Comparison of ENCODE assay signal across 9 cellular contexts in the genomic region with DNA sequence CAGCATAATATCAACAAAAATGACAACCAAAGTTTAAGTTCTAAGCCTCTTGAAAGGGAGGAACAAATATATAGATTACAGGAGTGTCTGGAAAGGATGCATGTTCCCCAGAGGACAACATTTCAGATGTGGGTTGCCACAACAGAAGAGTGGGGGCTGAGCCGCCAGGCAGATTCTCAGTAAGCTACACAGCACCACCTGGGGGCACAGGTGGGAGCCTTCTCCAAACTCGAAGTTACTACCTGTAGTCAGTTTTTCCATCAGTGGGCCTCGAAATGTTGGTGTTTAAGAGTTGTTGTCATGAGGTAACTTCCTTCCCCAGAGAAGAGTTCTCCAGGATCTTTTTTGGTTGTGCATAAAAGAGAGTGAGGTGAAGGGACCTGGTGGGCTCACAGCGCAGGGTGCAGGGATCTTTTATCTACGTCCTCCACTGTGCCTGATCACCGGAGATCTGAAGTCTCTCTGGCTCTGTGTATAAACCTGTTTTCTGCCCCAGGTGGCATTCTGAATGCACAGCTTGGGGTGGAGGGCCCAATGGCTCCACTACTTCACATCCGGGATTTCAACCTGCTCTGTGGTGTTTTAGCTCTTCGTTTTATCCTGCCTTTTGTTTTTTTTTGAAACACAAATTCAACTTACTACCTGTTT. TPM values are rescaled to one million over a fixed set of nuclear protein-coding genes. Genes with fewer than 3 reads are reported as not detected.
DNase-seq lines count a peak whose midpoint lies in the region; ATAC-seq, FAIRE-seq and TF ChIP-seq lines count a peak whose summit lies in the region.
"Had no signal": no experiment of that assay in that cellular context is flagged by ENCODE, and none has a peak within 500 bp of the region (broad histone marks: within the 10 kb centered on the region; RNA-seq: fewer than 3 reads in every experiment).

No MANE protein-coding gene starts in this region.

- H3K4me3 ChIP-seq in PC-9 (no peak overlapping the region), vagina (no peak overlapping the region)

- H3K27me3 ChIP-seq in PC-9 (ENCODE audit: insufficient read depth, low read depth) (no peaks in the 10 kb centered on the region), vagina (no peaks in the 10 kb centered on the region)

- H3K4me2 ChIP-seq in PC-9: no peak overlapping the region

- H3K9me2 ChIP-seq in PC-9 (ENCODE audit: insufficient read depth): no peaks in the 10 kb centered on the region; the same call in 1 of the 2 replicates

- no TSS peak for BruUV-seq in PC-9 (replicated peaks; lab: Mats Ljungman, UMichigan)

- FAIRE-seq in RCC 7860 (lab: Jason Lieb, UNC): no peak

- peak; percentile 26 for TF ChIP-seq CTCF in GM10248 (IDR thresholded peaks at IDR 0.05; ENCODE audit: control extremely low read depth, extremely low read depth, low read depth, missing control alignments)
- peak; percentile 27; the same call in 1 of the 2 replicates for TF ChIP-seq CTCF in PC-9 (conservative IDR thresholded peaks at IDR 0.05)
- TF ChIP-seq CTCF in vagina (IDR thresholded peaks at IDR 0.05): no peak

- POLR2A ChIA-PET in GM10248 (lab: Yijun Ruan, JAX): no interaction called here
- POLR2A ChIA-PET in PC-9 (lab: Charles Lee; ENCODE audit: unreplicated experiment): no interaction called here

- peaks cover 13% of the 10 kb centered on the region; the same call in 1 of the 2 replicates for H3K79me2 ChIP-seq in PC-9 (ENCODE audit: low read depth)

- DNase-seq in GM10248 (ENCODE audit: extremely low spot score): peak; percentile 26
- no peak for DNase-seq in PC-9
- DNase-seq in effector CD4-positive, alpha-beta T cell: peak; percentile 16
- DNase-seq in vagina (ENCODE audit: extremely low spot score in 2 of 2): no peak
- DNase-seq in left colon: no peak
- DNase-seq in DMS153 treated with DMSO at 0.1 percent for 48 hours (lab: John Stamatoyannopoulos, UW; ENCODE audit: unreplicated experiment): no peak
- no peak for DNase-seq in RCC 7860 (ENCODE audit: low spot score)

- peaks cover 7% of the 10 kb centered on the region; the same call in 1 of the 2 replicates for H3F3A ChIP-seq in PC-9 (ENCODE audit: insufficient read depth, low read depth)

- H4K20me1 ChIP-seq in PC-9 (ENCODE audit: insufficient read depth): no peaks in the 10 kb centered on the region

- H3K9me3 ChIP-seq in PC-9 (ENCODE audit: insufficient read depth, low read depth): no peaks in the 10 kb centered on the region
- no peaks in the 10 kb centered on the region for H3K9me3 ChIP-seq in vagina

- intact Hi-C loops in PC-9 (cut with micrococcal nuclease; ENCODE audit: unreplicated experiment) (no loop called here), vagina (cut with DNase I) (no loop called here), left colon (cut with DNase I, micrococcal nuclease) (no loop called here)

- H2AFZ ChIP-seq in PC-9: no peak overlapping the region

- H3K27ac ChIP-seq in PC-9 (no peak overlapping the region), vagina (no peak overlapping the region)
- H3K27ac ChIP-seq: HL-60 had no signal

- no peak for TF ChIP-seq POLR2A in vagina (IDR thresholded peaks at IDR 0.05)

- no peaks in the 10 kb centered on the region for H3K36me3 ChIP-seq in PC-9 (ENCODE audit: low read depth)
- H3K36me3 ChIP-seq in vagina: no peaks in the 10 kb centered on the region

- CTCF ChIA-PET in GM10248 (lab: Yijun Ruan, JAX): interaction anchor here (0.7 to 1.3 kb wide), 4 partner anchors 15 to 21 kb away, joined by 3 to 4 read pairs (median 4); no protein-coding TSS in a partner anchor
- CTCF ChIA-PET in PC-9 (lab: Charles Lee): no interaction called here

- ATAC-seq in GM21576 (IDR thresholded peaks at IDR 0.05; ENCODE audit: unreplicated experiment): peak; percentile 32
- ATAC-seq in left colon: no peak

- peaks cover 31% of the 10 kb centered on the region for H3K4me1 ChIP-seq in PC-9 (replicated peaks; ENCODE audit: insufficient read depth)
- no peaks in the 10 kb centered on the region for H3K4me1 ChIP-seq in vagina

RNA-seq across cellular contexts. Expression of gene STS, which starts 58.4 kb away (rescaled TPM):
- total RNA-seq in PC-9 (2021): 2.2 and 3.3 TPM in 2 replicates
- total RNA-seq in vagina: 6.4 TPM
- total RNA-seq in left colon: 10 to 100 TPM; 13.7 to 34.9 TPM

RNA-seq across cellular contexts. Expression of gene PUDP, which starts 58.9 kb away (rescaled TPM):
- total RNA-seq in PC-9 (2021): 22.6 and 24.9 TPM in 2 replicates
- 17.2 TPM for total RNA-seq in vagina
- 10 to 100 TPM; 47.3 to 48.8 TPM for total RNA-seq in left colon

Comparison
In these comparisons a context has a peak if more than half of its experiments do, and no peak if none do; other contexts are left out.
1. DNase-seq: peak in GM10248 (single experiment) and effector CD4-positive, alpha-beta T cell (single experiment); none in PC-9 (0 of 2), vagina (0 of 2), left colon (0 of 2), DMS153 treated with DMSO at 0.1 percent for 48 hours (single experiment) and RCC 7860 (single experiment).
2. CTCF ChIP-seq: peak in GM10248 (single experiment) and PC-9 (single experiment); none in vagina (0 of 3).